7 cellular contexts compared by ENCODE assay signal in the genomic region with DNA sequence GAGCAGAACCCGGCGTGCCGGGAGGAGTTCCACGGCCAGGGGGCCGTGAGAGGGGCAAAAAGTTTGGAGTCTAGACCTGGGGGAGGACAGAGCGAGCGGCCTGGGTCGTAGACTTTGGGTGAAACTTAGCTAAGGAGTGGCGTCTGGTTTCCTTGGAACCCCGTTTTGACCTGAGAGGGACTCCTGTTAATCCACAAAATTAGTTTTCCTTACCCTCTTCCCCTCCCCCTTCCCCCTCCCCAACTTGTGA. TPM values are rescaled to one million over a fixed set of nuclear protein-coding genes. Genes with fewer than 3 reads are reported as not detected.
DNase-seq lines count a peak whose midpoint lies in the region; ATAC-seq and TF ChIP-seq lines count a peak whose summit lies in the region.

No MANE protein-coding gene starts in this region.

- H3K36me3 Mint-ChIP-seq in GM23338 (ENCODE audit: low read depth) = peaks cover 9% of the 10 kb centered on the region

- H3K9me3 Mint-ChIP-seq in GM23338 = no peaks in the 10 kb centered on the region

- H3K9me2 ChIP-seq in GM23338 (ENCODE audit: insufficient read depth) = no peaks in the 10 kb centered on the region

- peaks cover 55% of the 10 kb centered on the region for H3K79me2 ChIP-seq in GM23338 (replicated peaks; ENCODE audit: insufficient read depth)

- no peak for TF ChIP-seq CTCF in GM23338 (conservative IDR thresholded peaks at IDR 0.05; ENCODE audit: low read depth in 2 of 2)
- TF ChIP-seq CTCF in RWPE2 (IDR thresholded peaks at IDR 0.05; ENCODE audit: poor library complexity, severe bottlenecking) = no peak
- TF ChIP-seq CTCF in fibroblast of mammary gland (conservative IDR thresholded peaks at IDR 0.05; ENCODE audit: control insufficient read depth, insufficient read depth, low read depth, low read length) = no peak
- TF ChIP-seq CTCF in sigmoid colon (IDR thresholded peaks at IDR 0.05) = no peak

- H3K4me3 ChIP-seq in GM23338 = peak overlapping the region; percentile 98
- peak overlapping the region; percentile 76 for H3K4me3 ChIP-seq in RWPE2 (ENCODE audit: severe bottlenecking)
- peak overlapping the region; percentile 92 for H3K4me3 ChIP-seq in fibroblast of mammary gland (ENCODE audit: control insufficient read depth, low read depth, low read length)
- peak overlapping the region; percentile 58 to 99 (median 86) for H3K4me3 ChIP-seq in sigmoid colon

- H3K9me3 ChIP-seq in RWPE2 (ENCODE audit: severe bottlenecking) = no peaks in the 10 kb centered on the region
- no peaks in the 10 kb centered on the region for H3K9me3 ChIP-seq in sigmoid colon

- peak overlapping the region; percentile 76; the same call in 1 of the 2 replicates for H3K27ac ChIP-seq in GM23338 (ENCODE audit: low read depth)
- peak overlapping the region; percentile 61 for H3K27ac ChIP-seq in RWPE2 (ENCODE audit: poor library complexity, severe bottlenecking)
- H3K27ac ChIP-seq in sigmoid colon = peak overlapping the region; percentile 82 to 99 (median 94)

- peaks cover 22% of the 10 kb centered on the region for H3K4me1 Mint-ChIP-seq in GM23338

- peaks cover 3% of the 10 kb centered on the region; the same call in 1 of the 2 replicates for H3K36me3 ChIP-seq in GM23338 (ENCODE audit: insufficient read depth)
- H3K36me3 ChIP-seq in RWPE2 (ENCODE audit: low read depth) = peaks cover 23% of the 10 kb centered on the region
- peaks cover 0 to 11% (median 0%) of the 10 kb centered on the region in 4 donors for H3K36me3 ChIP-seq in sigmoid colon

- H3F3A ChIP-seq in GM23338 (replicated peaks; ENCODE audit: low read depth) = no peaks in the 10 kb centered on the region

- no peak overlapping the region for H3K27ac Mint-ChIP-seq in GM23338

- WGBS in sigmoid colon, 2 donors = 1% methylated on average over 10 of the region's 10 CpGs

- H2AFZ ChIP-seq in GM23338 = peak overlapping the region; percentile 86

- H3K4me3 Mint-ChIP-seq in GM23338 = peak overlapping the region; percentile 97

- H3K27me3 ChIP-seq in GM23338 (ENCODE audit: insufficient read depth) (no peaks in the 10 kb centered on the region), RWPE2 (ENCODE audit: insufficient read depth, poor library complexity, severe bottlenecking) (no peaks in the 10 kb centered on the region), sigmoid colon (no peaks in the 10 kb centered on the region)

- H3K4me2 ChIP-seq in GM23338 = peak overlapping the region; percentile 79

- H3K4me1 ChIP-seq in GM23338 (ENCODE audit: insufficient read depth) (peaks cover 14% of the 10 kb centered on the region; the same call in 1 of the 2 replicates), RWPE2 (ENCODE audit: insufficient read depth, poor library complexity, severe bottlenecking) (no peaks in the 10 kb centered on the region), sigmoid colon (peaks cover 0 to 17% (median 15%) of the 10 kb centered on the region in 4 donors)

- H3K27me3 Mint-ChIP-seq in GM23338 (ENCODE audit: insufficient read depth, low read depth, poor library complexity) = peaks cover 3% of the 10 kb centered on the region

- ATAC-seq in GM23338 (no peak), RWPE2 (ENCODE audit: low read depth) (no peak; the same call in 2 of the 3 replicates), HG02759 (IDR thresholded peaks at IDR 0.05; ENCODE audit: unreplicated experiment) (no peak), GM18502 (IDR thresholded peaks at IDR 0.05; ENCODE audit: poor library complexity, unreplicated experiment) (no peak)

- TF ChIP-seq POLR2A in sigmoid colon (IDR thresholded peaks at IDR 0.05) = no peak

- peaks cover 29% of the 10 kb centered on the region for H4K20me1 ChIP-seq in GM23338 (replicated peaks; ENCODE audit: insufficient read depth)

- no peak for TF ChIP-seq EP300 in sigmoid colon (IDR thresholded peaks at IDR 0.05)

- intact Hi-C loops in sigmoid colon (cut with DNase I) = loop anchor here (2.0 to 5.0 kb wide), 2 partner anchors 203 to 301 kb away; partner anchors contain the start of gene KIF11

- DNase-seq in GM23338 (ENCODE audit: low spot score) = no peak
- DNase-seq in RWPE2 (ENCODE audit: low spot score) = no peak
- no peak for DNase-seq in fibroblast of mammary gland (ENCODE audit: low read depth)
- DNase-seq in sigmoid colon = no peak
- DNase-seq in NCI-H2196 (lab: John Stamatoyannopoulos, UW; ENCODE audit: unreplicated experiment) = no peak

TF ChIP-seq in GM23338, 12 proteins besides CTCF, POLR2A, EP300 and RAD21 (continues in another document):
- TF ChIP-seq STAT1 (IDR thresholded peaks at IDR 0.05; ENCODE audit: unreplicated experiment) = no peak
- TF ChIP-seq, protein P1, sequence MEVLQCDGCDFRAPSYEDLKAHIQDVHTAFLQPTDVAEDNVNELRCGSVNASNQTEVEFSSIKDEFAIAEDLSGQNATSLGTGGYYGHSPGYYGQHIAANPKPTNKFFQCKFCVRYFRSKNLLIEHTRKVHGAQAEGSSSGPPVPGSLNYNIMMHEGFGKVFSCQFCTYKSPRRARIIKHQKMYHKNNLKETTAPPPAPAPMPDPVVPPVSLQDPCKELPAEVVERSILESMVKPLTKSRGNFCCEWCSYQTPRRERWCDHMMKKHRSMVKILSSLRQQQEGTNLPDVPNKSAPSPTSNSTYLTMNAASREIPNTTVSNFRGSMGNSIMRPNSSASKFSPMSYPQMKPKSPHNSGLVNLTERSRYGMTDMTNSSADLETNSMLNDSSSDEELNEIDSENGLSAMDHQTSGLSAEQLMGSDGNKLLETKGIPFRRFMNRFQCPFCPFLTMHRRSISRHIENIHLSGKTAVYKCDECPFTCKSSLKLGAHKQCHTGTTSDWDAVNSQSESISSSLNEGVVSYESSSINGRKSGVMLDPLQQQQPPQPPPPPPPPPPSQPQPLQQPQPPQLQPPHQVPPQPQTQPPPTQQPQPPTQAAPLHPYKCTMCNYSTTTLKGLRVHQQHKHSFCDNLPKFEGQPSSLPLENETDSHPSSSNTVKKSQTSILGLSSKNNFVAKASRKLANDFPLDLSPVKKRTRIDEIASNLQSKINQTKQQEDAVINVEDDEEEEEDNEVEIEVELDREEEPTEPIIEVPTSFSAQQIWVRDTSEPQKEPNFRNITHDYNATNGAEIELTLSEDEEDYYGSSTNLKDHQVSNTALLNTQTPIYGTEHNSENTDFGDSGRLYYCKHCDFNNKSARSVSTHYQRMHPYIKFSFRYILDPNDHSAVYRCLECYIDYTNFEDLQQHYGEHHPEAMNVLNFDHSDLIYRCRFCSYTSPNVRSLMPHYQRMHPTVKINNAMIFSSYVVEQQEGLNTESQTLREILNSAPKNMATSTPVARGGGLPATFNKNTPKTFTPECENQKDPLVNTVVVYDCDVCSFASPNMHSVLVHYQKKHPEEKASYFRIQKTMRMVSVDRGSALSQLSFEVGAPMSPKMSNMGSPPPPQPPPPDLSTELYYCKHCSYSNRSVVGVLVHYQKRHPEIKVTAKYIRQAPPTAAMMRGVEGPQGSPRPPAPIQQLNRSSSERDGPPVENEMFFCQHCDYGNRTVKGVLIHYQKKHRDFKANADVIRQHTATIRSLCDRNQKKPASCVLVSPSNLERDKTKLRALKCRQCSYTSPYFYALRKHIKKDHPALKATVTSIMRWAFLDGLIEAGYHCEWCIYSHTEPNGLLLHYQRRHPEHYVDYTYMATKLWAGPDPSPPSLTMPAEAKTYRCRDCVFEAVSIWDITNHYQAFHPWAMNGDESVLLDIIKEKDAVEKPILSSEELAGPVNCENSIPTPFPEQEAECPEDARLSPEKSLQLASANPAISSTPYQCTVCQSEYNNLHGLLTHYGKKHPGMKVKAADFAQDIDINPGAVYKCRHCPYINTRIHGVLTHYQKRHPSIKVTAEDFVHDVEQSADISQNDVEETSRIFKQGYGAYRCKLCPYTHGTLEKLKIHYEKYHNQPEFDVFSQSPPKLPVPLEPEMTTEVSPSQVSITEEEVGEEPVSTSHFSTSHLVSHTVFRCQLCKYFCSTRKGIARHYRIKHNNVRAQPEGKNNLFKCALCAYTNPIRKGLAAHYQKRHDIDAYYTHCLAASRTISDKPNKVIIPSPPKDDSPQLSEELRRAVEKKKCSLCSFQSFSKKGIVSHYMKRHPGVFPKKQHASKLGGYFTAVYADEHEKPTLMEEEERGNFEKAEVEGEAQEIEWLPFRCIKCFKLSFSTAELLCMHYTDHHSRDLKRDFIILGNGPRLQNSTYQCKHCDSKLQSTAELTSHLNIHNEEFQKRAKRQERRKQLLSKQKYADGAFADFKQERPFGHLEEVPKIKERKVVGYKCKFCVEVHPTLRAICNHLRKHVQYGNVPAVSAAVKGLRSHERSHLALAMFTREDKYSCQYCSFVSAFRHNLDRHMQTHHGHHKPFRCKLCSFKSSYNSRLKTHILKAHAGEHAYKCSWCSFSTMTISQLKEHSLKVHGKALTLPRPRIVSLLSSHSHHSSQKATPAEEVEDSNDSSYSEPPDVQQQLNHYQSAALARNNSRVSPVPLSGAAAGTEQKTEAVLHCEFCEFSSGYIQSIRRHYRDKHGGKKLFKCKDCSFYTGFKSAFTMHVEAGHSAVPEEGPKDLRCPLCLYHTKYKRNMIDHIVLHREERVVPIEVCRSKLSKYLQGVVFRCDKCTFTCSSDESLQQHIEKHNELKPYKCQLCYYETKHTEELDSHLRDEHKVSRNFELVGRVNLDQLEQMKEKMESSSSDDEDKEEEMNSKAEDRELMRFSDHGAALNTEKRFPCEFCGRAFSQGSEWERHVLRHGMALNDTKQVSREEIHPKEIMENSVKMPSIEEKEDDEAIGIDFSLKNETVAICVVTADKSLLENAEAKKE (CRISPR knock-in tag; IDR thresholded peaks at IDR 0.05) = no peak
- no peak for TF ChIP-seq NANOG (IDR thresholded peaks at IDR 0.05; ENCODE audit: borderline replicate concordance)
- no peak for TF ChIP-seq EZH2 (IDR thresholded peaks at IDR 0.05; ENCODE audit: low read depth, unreplicated experiment)
- TF ChIP-seq ZNF331 (CRISPR knock-in tag; IDR thresholded peaks at IDR 0.05; ENCODE audit: low read depth) = no peak
- no peak for TF ChIP-seq CREB1 (CRISPR knock-in tag; IDR thresholded peaks at IDR 0.05; ENCODE audit: low read depth)
- TF ChIP-seq, protein P2, sequence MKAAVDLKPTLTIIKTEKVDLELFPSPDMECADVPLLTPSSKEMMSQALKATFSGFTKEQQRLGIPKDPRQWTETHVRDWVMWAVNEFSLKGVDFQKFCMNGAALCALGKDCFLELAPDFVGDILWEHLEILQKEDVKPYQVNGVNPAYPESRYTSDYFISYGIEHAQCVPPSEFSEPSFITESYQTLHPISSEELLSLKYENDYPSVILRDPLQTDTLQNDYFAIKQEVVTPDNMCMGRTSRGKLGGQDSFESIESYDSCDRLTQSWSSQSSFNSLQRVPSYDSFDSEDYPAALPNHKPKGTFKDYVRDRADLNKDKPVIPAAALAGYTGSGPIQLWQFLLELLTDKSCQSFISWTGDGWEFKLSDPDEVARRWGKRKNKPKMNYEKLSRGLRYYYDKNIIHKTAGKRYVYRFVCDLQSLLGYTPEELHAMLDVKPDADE (IDR thresholded peaks at IDR 0.05) = no peak

RNA-seq across cellular contexts. Expression of gene MARCHF5, which starts 0.6 kb away (rescaled TPM):
- total RNA-seq in GM23338 (2014; rRNA removed; shearing (Covaris generic)) = 14.2 and 15.6 TPM in 2 replicates
- polyA plus RNA-seq in GM23338 (2016; fragmentation: Nextera tagmentation; extraction: Ambion mirVana) = 11.1 and 12.9 TPM in 2 replicates
- total RNA-seq in sigmoid colon = 10 to 100 TPM in 3 of 4 donors, 1 to 10 TPM in 1; 9.5 to 23.5 (median 16.7) TPM
- 10 to 100 TPM; 15.0 to 30.5 (median 19.0) TPM for polyA plus RNA-seq in sigmoid colon

RNA-seq across cellular contexts. Expression of gene CPEB3, which starts 0.7 kb away (rescaled TPM):
- total RNA-seq in GM23338 (2014; rRNA removed; shearing (Covaris generic)) = 1.6 and 1.9 TPM in 2 replicates
- 0.74 and 0.82 TPM in 2 replicates for polyA plus RNA-seq in GM23338 (2016; fragmentation: Nextera tagmentation; extraction: Ambion mirVana)
- total RNA-seq in sigmoid colon = 1 to 10 TPM; 6.6 to 7.7 (median 7.3) TPM
- polyA plus RNA-seq in sigmoid colon = 1 to 10 TPM; 1.6 to 2.3 (median 1.8) TPM
